Comparison of ENCODE assay signal across 8 cellular contexts in genomic region chr16:24516900-24517669, GRCh38. TPM values are rescaled to one million over a fixed set of nuclear protein-coding genes. Genes with fewer than 3 reads are reported as not detected.
DNase-seq lines count a peak whose midpoint lies in the region; ATAC-seq and TF ChIP-seq lines count a peak whose summit lies in the region.

No MANE protein-coding gene starts in this region.

- TF ChIP-seq CTCF in Caco-2 (IDR thresholded peaks at IDR 0.05; ENCODE audit: insufficient read depth in 1 of 2, low read depth in 1 of 2, low read length in 1 of 2, severe bottlenecking in 1 of 2, unreplicated experiment in 1 of 2) (peak; percentile 89 to 91), PC-9 (conservative IDR thresholded peaks at IDR 0.05) (peak; percentile 94)

- H3K4me2 ChIP-seq in PC-9: peak overlapping the region; percentile 45; the same call in 1 of the 2 replicates

- intact Hi-C loops in Caco-2 (cut with micrococcal nuclease; ENCODE audit: unreplicated experiment): loop anchor here (1.0 to 5.0 kb wide), 3 partner anchors 22 to 285 kb away; partner anchors contain the start of gene RBBP6
- intact Hi-C loops in PC-9 (cut with micrococcal nuclease; ENCODE audit: unreplicated experiment): loop anchor here (1.0 kb wide), 1 partner anchor 708 kb away; no protein-coding TSS in a partner anchor

- no peak for TF ChIP-seq POLR2A in erythroblast (IDR thresholded peaks at IDR 0.05; ENCODE audit: low read length)

- H3K4me1 ChIP-seq in Caco-2 (no peaks in the 10 kb centered on the region), PC-9 (replicated peaks; ENCODE audit: insufficient read depth) (peaks cover 18% of the 10 kb centered on the region)

- peaks cover 4% of the 10 kb centered on the region for H3K4me1 Mint-ChIP-seq in Caco-2 (ENCODE audit: low read depth, unreplicated experiment)
- peaks cover 5 to 10% (median 8%) of the 10 kb centered on the region in 3 donors for H3K4me1 Mint-ChIP-seq in naive B cell

- no peaks in the 10 kb centered on the region for H3K79me2 ChIP-seq in PC-9 (ENCODE audit: low read depth)

- no peak overlapping the region for H3K27ac ChIP-seq in PC-9

- H3K9me3 ChIP-seq in Caco-2 (no peaks in the 10 kb centered on the region), PC-9 (ENCODE audit: insufficient read depth, low read depth) (no peaks in the 10 kb centered on the region)

- DNase-seq in Caco-2 (peak; percentile 80 to 85), KBM-7 (peak; percentile 86), PC-9 (peak; percentile 79 to 83), activated T-cell treated with anti-CD3 and anti-CD28 coated beads for 48 hours (ENCODE audit: low read depth) (peak; percentile 62), erythroblast (lab: John Stamatoyannopoulos, UW) (peak; percentile 71 to 86), naive B cell (peak; percentile 56)
- peak; percentile 51 to 62 for DNase-seq in stimulated activated CD8-positive, alpha-beta memory T cell treated with anti-CD3 and anti-CD28 coated beads, Interleukin-7, amount 100 ng/mL, for 4 hours (ENCODE audit: low read depth in 2 of 2)

- in situ Hi-C loops in KBM-7 (cut with MboI; ENCODE audit: low pct_unique_long_range_greater_than_20kb, low sequenced_read_pairs): loop anchor here (25.0 kb wide), 1 partner anchor 780 kb away; no protein-coding TSS in a partner anchor

- H3F3A ChIP-seq in PC-9 (ENCODE audit: insufficient read depth, low read depth): peaks cover 23% of the 10 kb centered on the region; the same call in 1 of the 2 replicates

- POLR2A ChIA-PET in Caco-2 (lab: Charles Lee) (no interaction called here), PC-9 (lab: Charles Lee; ENCODE audit: unreplicated experiment) (interaction anchor here (0.6 kb wide), 2 partner anchors 377 to 618 kb away, joined by 5 to 6 read pairs; no protein-coding TSS in a partner anchor)

- H4K20me1 ChIP-seq in PC-9 (ENCODE audit: insufficient read depth): no peaks in the 10 kb centered on the region

- H3K4me3 Mint-ChIP-seq in Caco-2 (ENCODE audit: unreplicated experiment): no peak overlapping the region
- peak overlapping the region in 3 of 8 donors; percentile 50 to 77 (median 59) for H3K4me3 Mint-ChIP-seq in naive B cell

- H3K27me3 ChIP-seq in Caco-2 (replicated peaks; ENCODE audit: control insufficient read depth, insufficient read depth, low read length) (no peaks in the 10 kb centered on the region), PC-9 (ENCODE audit: insufficient read depth, low read depth) (no peaks in the 10 kb centered on the region)

- H3K4me3 ChIP-seq in Caco-2 (ENCODE audit: low read depth, low read length) (no peak overlapping the region), PC-9 (no peak overlapping the region)

- no peak overlapping the region for H2AFZ ChIP-seq in PC-9

- CTCF ChIA-PET in Caco-2 (lab: Charles Lee) (interaction anchor here (0.5 to 1.0 kb wide), 8 partner anchors 11 to 692 kb away, joined by 3 to 5 read pairs (median 3); no protein-coding TSS in a partner anchor), PC-9 (lab: Charles Lee) (interaction anchor here (0.5 to 0.6 kb wide), 5 partner anchors 13 to 1078 kb away, joined by 3 to 6 read pairs (median 4); no protein-coding TSS in a partner anchor)

- H3K36me3 ChIP-seq in Caco-2 (ENCODE audit: control insufficient read depth, insufficient read depth, low read length): no peaks in the 10 kb centered on the region
- no peaks in the 10 kb centered on the region for H3K36me3 ChIP-seq in PC-9 (ENCODE audit: low read depth)

- ATAC-seq in naive B cell (ENCODE audit: low read depth in 2 of 2) (peak; percentile 72 to 76), HG02571 (IDR thresholded peaks at IDR 0.05; ENCODE audit: unreplicated experiment) (no peak)

- no peaks in the 10 kb centered on the region for H3K9me2 ChIP-seq in PC-9 (ENCODE audit: insufficient read depth)

- H3K36me3 Mint-ChIP-seq in Caco-2 (ENCODE audit: insufficient read depth, unreplicated experiment) (no peaks in the 10 kb centered on the region), naive B cell (no peaks in the 10 kb centered on the region)

- BruUV-seq in Caco-2 (replicated peaks; lab: Mats Ljungman, UMichigan) (no TSS peak), PC-9 (replicated peaks; lab: Mats Ljungman, UMichigan) (no TSS peak)

- H3K27me3 Mint-ChIP-seq in Caco-2 (ENCODE audit: insufficient read depth, unreplicated experiment) (no peaks in the 10 kb centered on the region), naive B cell (peaks cover 0 to 17% (median 8%) of the 10 kb centered on the region in 3 donors)

- no peaks in the 10 kb centered on the region for H3K9me3 Mint-ChIP-seq in Caco-2 (ENCODE audit: unreplicated experiment)
- peaks cover 0 to 1% (median 0%) of the 10 kb centered on the region in 7 donors for H3K9me3 Mint-ChIP-seq in naive B cell

- no peak overlapping the region for H3K27ac Mint-ChIP-seq in Caco-2 (ENCODE audit: unreplicated experiment)
- H3K27ac Mint-ChIP-seq in naive B cell: peak overlapping the region in 2 of 6 donors; percentile 73 to 96

RNA-seq across cellular contexts. Expression of gene RBBP6, which starts 22.3 kb away (rescaled TPM):
- total RNA-seq in Caco-2 (2022): 38.7 and 42.2 TPM in 2 replicates
- total RNA-seq in PC-9 (2021): 76.6 and 86.7 TPM in 2 replicates
- polyA plus RNA-seq in naive B cell (ENCODE audit: low read depth in 6 of 6): 10 to 100 TPM; 19.6 to 41.1 (median 30.2) TPM
